13 cellular contexts compared by ENCODE assay signal in genomic region chr17:79276824-79277223, GRCh38.
"Had no signal": no experiment of that assay in that cellular context is flagged by ENCODE, and none has a peak within 500 bp of the region (broad histone marks: within the 10 kb centered on the region; RNA-seq: fewer than 3 reads in every experiment).

No MANE protein-coding gene starts in this region.

- DNase-seq: activated CD4-positive, alpha-beta T cell treated with anti-CD3 and anti-CD28 coated beads, Interleukin-2, amount 10 ng/mL, durations not matched to agents 7 days and 5 days; activated CD8-positive, alpha-beta memory T cell treated with anti-CD3 and anti-CD28 coated beads for 24 hours; activated naive CD8-positive, alpha-beta T cell treated with anti-CD3 and anti-CD28 coated beads for 36 hours; dermis blood vessel endothelial cell; effector memory CD8-positive, alpha-beta T cell; head of caudate nucleus; mesendoderm; nucleus accumbens; stimulated activated CD4-positive, alpha-beta T cell treated with anti-CD3 and anti-CD28 coated beads, Interleukin-2, amount 100 ng/mL, for 48 hours; stimulated activated naive B cell treated with anti-CD40 and anti-IgM and Interleukin-4, amounts not matched to agents 10 μg/mL and 1 μg/mL and 100 μg/mL, for 72 hours had no signal

- ATAC-seq: effector memory CD8-positive, alpha-beta T cell; stimulated activated naive B cell treated with anti-CD40 and anti-IgM and Interleukin-4, amounts not matched to agents 10 μg/mL and 1 μg/mL and 100 μg/mL, for 72 hours had no signal

- H3K27ac Mint-ChIP-seq: activated CD4-positive, alpha-beta T cell treated with anti-CD3 and anti-CD28 coated beads, Interleukin-2, amount 10 ng/mL, durations not matched to agents 7 days and 5 days; activated naive CD8-positive, alpha-beta T cell treated with anti-CD3 and anti-CD28 coated beads for 36 hours; effector memory CD8-positive, alpha-beta T cell; natural killer cell treated with Interleukin-12 subunit alpha and Interleukin-12 subunit beta and Interleukin-15 and Interleukin-18, amount 100 ng/mL, for 72 hours; stimulated activated naive B cell treated with anti-CD40 and anti-IgM and Interleukin-4, amounts not matched to agents 10 μg/mL and 1 μg/mL and 100 μg/mL, for 72 hours had no signal

- H3K36me3 Mint-ChIP-seq: activated naive CD8-positive, alpha-beta T cell treated with anti-CD3 and anti-CD28 coated beads for 36 hours; natural killer cell treated with Interleukin-12 subunit alpha and Interleukin-12 subunit beta and Interleukin-15 and Interleukin-18, amount 100 ng/mL, for 72 hours; stimulated activated naive B cell treated with anti-CD40 and anti-IgM and Interleukin-4, amounts not matched to agents 10 μg/mL and 1 μg/mL and 100 μg/mL, for 72 hours had no signal

- H3K9me3 Mint-ChIP-seq: activated CD4-positive, alpha-beta T cell treated with anti-CD3 and anti-CD28 coated beads, Interleukin-2, amount 10 ng/mL, durations not matched to agents 7 days and 5 days; activated naive CD8-positive, alpha-beta T cell treated with anti-CD3 and anti-CD28 coated beads for 36 hours; effector memory CD8-positive, alpha-beta T cell; natural killer cell treated with Interleukin-12 subunit alpha and Interleukin-12 subunit beta and Interleukin-15 and Interleukin-18, amount 100 ng/mL, for 72 hours; stimulated activated naive B cell treated with anti-CD40 and anti-IgM and Interleukin-4, amounts not matched to agents 10 μg/mL and 1 μg/mL and 100 μg/mL, for 72 hours had no signal

- H3K4me1 Mint-ChIP-seq: activated CD4-positive, alpha-beta T cell treated with anti-CD3 and anti-CD28 coated beads, Interleukin-2, amount 10 ng/mL, durations not matched to agents 7 days and 5 days; activated naive CD8-positive, alpha-beta T cell treated with anti-CD3 and anti-CD28 coated beads for 36 hours had no signal

- H3K9me3 ChIP-seq: tibial nerve had no signal

- H3K4me3 Mint-ChIP-seq: activated CD4-positive, alpha-beta T cell treated with anti-CD3 and anti-CD28 coated beads, Interleukin-2, amount 10 ng/mL, durations not matched to agents 7 days and 5 days; activated naive CD8-positive, alpha-beta T cell treated with anti-CD3 and anti-CD28 coated beads for 36 hours; effector memory CD8-positive, alpha-beta T cell; natural killer cell treated with Interleukin-12 subunit alpha and Interleukin-12 subunit beta and Interleukin-15 and Interleukin-18, amount 100 ng/mL, for 72 hours; stimulated activated naive B cell treated with anti-CD40 and anti-IgM and Interleukin-4, amounts not matched to agents 10 μg/mL and 1 μg/mL and 100 μg/mL, for 72 hours had no signal

- H3K36me3 ChIP-seq: tibial nerve had no signal

- H3K4me3 ChIP-seq: tibial nerve had no signal

- H3K4me1 ChIP-seq: tibial nerve had no signal

- H3K27ac ChIP-seq: epithelial cell of prostate, tibial nerve had no signal
